ENCODE assay signal across 36 cellular contexts in genomic region chr12:60212159-60213000, GRCh38.
"Had no signal": no experiment of that assay in that cellular context is flagged by ENCODE, and none has a peak within 500 bp of the region (broad histone marks: within the 10 kb centered on the region; RNA-seq: fewer than 3 reads in every experiment).

No MANE protein-coding gene starts in this region.

- H3K27ac Mint-ChIP-seq: activated B cell treated with CpG ODN at 0.5 μM for 24 hours; activated CD8-positive, alpha-beta T cell treated with anti-CD3 and anti-CD28 coated beads for 36 hours; activated naive CD8-positive, alpha-beta T cell; activated T-helper 17 cell treated with anti-CD3 and anti-CD28 coated beads, Interleukin-2, amount 50 U/mL, for 72 hours; brain; dendritic cell treated with granulocyte-macrophage colony-stimulating factor and Interleukin-4, amounts not matched to agents 40 ng/mL and 50 ng/mL, for 4 days; effector memory CD8-positive, alpha-beta T cell; T-helper 17 cell; T-helper 2 cell treated with Interferon-gamma antibody and Interleukin-4, amounts not matched to agents 5 μg/mL and 100 μg/mL, for 36 hours had no signal

- H3K4me3 ChIP-seq: adrenal gland, breast epithelium, cardiac muscle cell, colonic mucosa, dorsolateral prefrontal cortex, esophagus muscularis mucosa had no signal

- H3K36me3 ChIP-seq: adrenal gland, breast epithelium, cardiac muscle cell, colonic mucosa, esophagus muscularis mucosa, WERI-Rb-1 had no signal

- H3K4me3 Mint-ChIP-seq: activated B cell treated with CpG ODN at 0.5 μM for 24 hours; activated CD8-positive, alpha-beta T cell treated with anti-CD3 and anti-CD28 coated beads for 36 hours; activated naive CD8-positive, alpha-beta T cell; activated T-cell treated with anti-CD3 and anti-CD28 coated beads, Interleukin-2, amount 50 U/mL, for 4 hours; activated T-helper 17 cell treated with anti-CD3 and anti-CD28 coated beads, Interleukin-2, amount 50 U/mL, for 72 hours; brain; dendritic cell treated with granulocyte-macrophage colony-stimulating factor and Interleukin-4, amounts not matched to agents 40 ng/mL and 50 ng/mL, for 4 days; effector memory CD8-positive, alpha-beta T cell; T-helper 17 cell; T-helper 2 cell treated with Interferon-gamma antibody and Interleukin-4, amounts not matched to agents 5 μg/mL and 100 μg/mL, for 36 hours had no signal

- H3K9me3 ChIP-seq: adrenal gland, breast epithelium, colonic mucosa, esophagus muscularis mucosa had no signal

- H3K4me1 Mint-ChIP-seq: activated B cell treated with CpG ODN at 0.5 μM for 24 hours; activated T-helper 17 cell treated with anti-CD3 and anti-CD28 coated beads, Interleukin-2, amount 50 U/mL, for 72 hours; brain; T-helper 17 cell had no signal

- ATAC-seq: activated CD4-positive, CD25-positive, alpha-beta regulatory T cell treated with anti-CD3 and anti-CD28 coated beads, Interleukin-2, amount 50 U/mL, for 24 hours; activated CD8-positive, alpha-beta T cell treated with anti-CD3 and anti-CD28 coated beads for 36 hours; activated T-cell treated with anti-CD3 and anti-CD28 coated beads, Interleukin-2, amount 50 U/mL, for 4 hours; activated T-helper 17 cell treated with anti-CD3 and anti-CD28 coated beads, Interleukin-2, amount 50 U/mL, for 72 hours; effector memory CD8-positive, alpha-beta T cell; T-helper 17 cell had no signal

- DNase-seq: activated B cell treated with CpG ODN at 0.5 μM for 24 hours; activated CD4-positive, alpha-beta T cell treated with anti-CD3 and anti-CD28 coated beads for 48 hours; activated CD4-positive, alpha-beta T cell treated with anti-CD3 and anti-CD28 coated beads, Interleukin-2, amount 50 U/mL, for 1 hour; activated CD4-positive, alpha-beta T cell treated with anti-CD3 and anti-CD28 coated beads, Interleukin-2, amount 50 U/mL, for 48 hours; activated CD8-positive, alpha-beta memory T cell treated with anti-CD3 and anti-CD28 coated beads for 24 hours; activated CD8-positive, alpha-beta T cell treated with anti-CD3 and anti-CD28 coated beads for 36 hours; activated effector memory CD4-positive, alpha-beta T cell treated with Interleukin-2 at 50 U/mL for 16 hours; activated gamma-delta T cell treated with Interleukin-2 at 50 U/mL for 16 hours; activated naive CD4-positive, alpha-beta T cell treated with anti-CD3 and anti-CD28 coated beads, Interleukin-2, amount 50 U/mL, for 16 hours; activated naive CD4-positive, alpha-beta T cell treated with Interleukin-2 at 50 U/mL for 16 hours; activated T-cell treated with anti-CD3 and anti-CD28 coated beads, Interleukin-2, amount 50 U/mL, for 4 hours; adrenal gland; amygdala; aorta; central memory CD4-positive, alpha-beta T cell; cerebellar nuclear complex; colonic mucosa; dorsolateral prefrontal cortex; effector CD4-positive, alpha-beta T cell; effector memory CD8-positive, alpha-beta T cell; erythroblast; head of caudate nucleus; SW 1271; T-helper 1 cell; T-helper 17 cell; T1000; WERI-Rb-1 had no signal

- H3K27me3 Mint-ChIP-seq: activated B cell treated with CpG ODN at 0.5 μM for 24 hours; activated CD8-positive, alpha-beta T cell treated with anti-CD3 and anti-CD28 coated beads for 36 hours; activated naive CD8-positive, alpha-beta T cell; activated T-helper 17 cell treated with anti-CD3 and anti-CD28 coated beads, Interleukin-2, amount 50 U/mL, for 72 hours; dendritic cell treated with granulocyte-macrophage colony-stimulating factor and Interleukin-4, amounts not matched to agents 40 ng/mL and 50 ng/mL, for 4 days; effector memory CD8-positive, alpha-beta T cell; T-helper 17 cell had no signal

- H3K27ac ChIP-seq: adrenal gland, breast epithelium, cardiac muscle cell, colonic mucosa, dorsolateral prefrontal cortex, esophagus muscularis mucosa, WERI-Rb-1 had no signal

- H3K36me3 Mint-ChIP-seq: activated naive CD8-positive, alpha-beta T cell; brain had no signal
